In the genomic region with DNA sequence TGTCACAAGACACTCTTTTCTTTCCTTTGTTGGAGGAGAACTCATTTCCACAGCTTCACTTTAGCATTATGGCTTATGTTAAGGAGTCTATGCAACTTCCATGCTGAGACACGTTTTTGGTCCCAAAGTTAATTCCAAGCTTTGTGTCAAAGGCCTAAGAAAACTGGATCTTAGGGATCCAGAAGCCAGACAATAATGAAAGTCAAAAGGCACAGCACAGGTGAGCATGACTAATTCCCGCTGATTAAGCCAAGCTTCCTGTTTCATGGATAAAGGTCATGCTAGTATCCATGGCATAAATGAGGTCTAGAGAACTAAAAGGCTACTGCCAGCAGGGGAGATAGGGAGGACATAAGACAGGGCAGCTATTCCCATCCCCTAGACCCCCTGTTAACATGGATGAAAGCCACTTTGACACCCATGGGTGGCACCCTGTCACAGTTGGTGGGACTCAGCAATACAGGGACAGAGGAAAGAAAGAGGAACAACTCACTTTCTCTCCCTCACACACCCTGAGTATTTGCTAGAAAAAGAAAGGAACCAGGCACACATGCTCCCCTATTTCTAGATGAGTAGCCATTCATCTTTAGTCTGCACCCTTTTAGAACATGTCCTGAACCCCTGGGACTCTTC, we compare ENCODE assay signal across 25 cellular contexts.
DNase-seq lines count a peak whose midpoint lies in the region; ATAC-seq and TF ChIP-seq lines count a peak whose summit lies in the region.
"Had no signal": no experiment of that assay in that cellular context is flagged by ENCODE, and none has a peak within 500 bp of the region (broad histone marks: within the 10 kb centered on the region; RNA-seq: fewer than 3 reads in every experiment).

No MANE protein-coding gene starts in this region.

- no peak for ATAC-seq in WTC11
- ATAC-seq: Panc1 had no signal

- no peaks in the 10 kb centered on the region for H3K27me3 ChIP-seq in HUES6 (ENCODE audit: control insufficient read depth, insufficient read depth, low read length)
- H3K27me3 ChIP-seq in iPS-15b (ENCODE audit: control insufficient read depth, insufficient read depth, low read length): no peaks in the 10 kb centered on the region

- CTCF ChIA-PET in HEK293 (lab: Yijun Ruan, JAX) (no interaction called here), WTC11 (lab: Charles Lee) (no interaction called here)

- H3K9me3 ChIP-seq in HEK293 (ENCODE audit: control insufficient read depth, insufficient read depth, low read depth, low read length) (no peaks in the 10 kb centered on the region), HUES6 (ENCODE audit: control insufficient read depth, insufficient read depth, low read depth, low read length) (peaks cover 17% of the 10 kb centered on the region), iPS-15b (ENCODE audit: control insufficient read depth, insufficient read depth, low read length) (peaks cover 3% of the 10 kb centered on the region)

- H3K4me3 ChIP-seq in HEK293 (ENCODE audit: low read depth, low read length): no peak overlapping the region
- H3K4me3 ChIP-seq in HUES6 (ENCODE audit: low read depth, low read length): peak overlapping the region; percentile 91; the same call in 1 of the 2 replicates
- peak overlapping the region; percentile 4 for H3K4me3 ChIP-seq in iPS-15b (ENCODE audit: low read depth, low read length)

- no peaks in the 10 kb centered on the region; the same call in 1 of the 2 replicates for H3K27me3 Mint-ChIP-seq in WTC11 (ENCODE audit: low read depth)
- H3K27me3 Mint-ChIP-seq: CD4-positive, alpha-beta memory T cell had no signal

- H3K27ac ChIP-seq in HEK293 (ENCODE audit: extremely low read depth, low read depth, low read length) (no peak overlapping the region), HUES6 (ENCODE audit: low read depth, low read length) (no peak overlapping the region)

- H3K36me3 ChIP-seq in HEK293 (ENCODE audit: control insufficient read depth in 2 of 2, insufficient read depth in 1 of 2, low read length in 2 of 2): peaks cover 0 to 27% of the 10 kb centered on the region in 2 experiments; a peak in 1 of 3 replicates
- peaks cover 48% of the 10 kb centered on the region for H3K36me3 ChIP-seq in HUES6 (ENCODE audit: control insufficient read depth, insufficient read depth, low read length)
- peaks cover 25% of the 10 kb centered on the region for H3K36me3 ChIP-seq in iPS-15b (ENCODE audit: control insufficient read depth, insufficient read depth, low read length)

- H3K4me1 ChIP-seq in HEK293 (ENCODE audit: control insufficient read depth, insufficient read depth, low read length) (no peaks in the 10 kb centered on the region), HUES6 (ENCODE audit: control insufficient read depth, insufficient read depth, low read length) (peaks cover 5% of the 10 kb centered on the region; the same call in 1 of the 2 replicates), iPS-15b (ENCODE audit: control insufficient read depth, insufficient read depth, low read length) (no peaks in the 10 kb centered on the region)

- no peak for TF ChIP-seq CTCF in HEK293 (tag by site-specific recombination; IDR thresholded peaks at IDR 0.05)
- TF ChIP-seq CTCF in WTC11 (IDR thresholded peaks at IDR 0.05): no peak

- POLR2A ChIA-PET in HEK293 (lab: Yijun Ruan, JAX): no interaction called here
- POLR2A ChIA-PET in WTC11 (lab: Charles Lee): no interaction called here

- peaks cover 37% of the 10 kb centered on the region for H3K9me3 Mint-ChIP-seq in WTC11

- DNase-seq in WTC11 (ENCODE audit: low spot score): no peak
- DNase-seq in cortex of kidney (lab: John Stamatoyannopoulos, UW): no peak
- DNase-seq in LoVo (ENCODE audit: low spot score): no peak
- no peak for DNase-seq in stimulated activated CD4-positive, alpha-beta T cell treated with anti-CD3 and anti-CD28 coated beads, Interleukin-1b, Interleukin-23, amount 100 ng/mL, for 48 hours
- no peak for DNase-seq in NCI-H146 (lab: John Stamatoyannopoulos, UW)
- DNase-seq: C1 segment of cervical spinal cord; CD4-positive, alpha-beta memory T cell; COR-L47; DMS79; EL; GF-D8; H7; Karpas-422; NCI-H1105; NCI-H1436 treated with DMSO at 0.1 percent for 48 hours; NCI-H1930; NCI-H446 treated with DMSO at 0.1 percent for 48 hours; NCI-H526 treated with DMSO at 0.1 percent for 48 hours; SHP77 treated with DMSO at 0.1 percent for 48 hours; SK-N-SH; SW 1271 had no signal

- H3K4me1 Mint-ChIP-seq in WTC11: peaks cover 8% of the 10 kb centered on the region
- H3K4me1 Mint-ChIP-seq: CD4-positive, alpha-beta memory T cell had no signal

- H3K9ac ChIP-seq in HUES6 (ENCODE audit: low read length) (no peak overlapping the region), iPS-15b (ENCODE audit: low read depth, low read length) (no peak overlapping the region)
- H3K9ac ChIP-seq: SK-N-SH had no signal

- H3K27ac Mint-ChIP-seq in WTC11: no peak overlapping the region; the same call in 1 of the 2 replicates
- H3K27ac Mint-ChIP-seq: CD4-positive, alpha-beta memory T cell had no signal

- H3K36me3 Mint-ChIP-seq in WTC11: peaks cover 69% of the 10 kb centered on the region
- H3K36me3 Mint-ChIP-seq: CD4-positive, alpha-beta memory T cell had no signal

- peak overlapping the region; percentile 43 for H3K4me3 Mint-ChIP-seq in WTC11
- H3K4me3 Mint-ChIP-seq: CD4-positive, alpha-beta memory T cell had no signal

TF ChIP-seq in HEK293, 187 proteins besides CTCF, POLR2A, EP300 and RAD21:
- no peak for TF ChIP-seq ZNF350 (tag by site-specific recombination; IDR thresholded peaks at IDR 0.05)
- peak; percentile 73; the same call in 1 of the 2 replicates for TF ChIP-seq TRIM28 (IDR thresholded peaks at IDR 0.05; ENCODE audit: borderline replicate concordance, low read length)
- no peak for TF ChIP-seq ZNF585B (tag by site-specific recombination; IDR thresholded peaks at IDR 0.05)
- TF ChIP-seq ZNF596 (tag by site-specific recombination; IDR thresholded peaks at IDR 0.05): no peak

TF ChIP-seq in WTC11, 78 proteins besides CTCF, POLR2A, EP300 and RAD21 (continues in another document):
- no peak for TF ChIP-seq ATF1 (CRISPR knock-in tag; IDR thresholded peaks at IDR 0.05)
- TF ChIP-seq RORB (CRISPR knock-in tag; IDR thresholded peaks at IDR 0.05): no peak
- TF ChIP-seq, protein P1, sequence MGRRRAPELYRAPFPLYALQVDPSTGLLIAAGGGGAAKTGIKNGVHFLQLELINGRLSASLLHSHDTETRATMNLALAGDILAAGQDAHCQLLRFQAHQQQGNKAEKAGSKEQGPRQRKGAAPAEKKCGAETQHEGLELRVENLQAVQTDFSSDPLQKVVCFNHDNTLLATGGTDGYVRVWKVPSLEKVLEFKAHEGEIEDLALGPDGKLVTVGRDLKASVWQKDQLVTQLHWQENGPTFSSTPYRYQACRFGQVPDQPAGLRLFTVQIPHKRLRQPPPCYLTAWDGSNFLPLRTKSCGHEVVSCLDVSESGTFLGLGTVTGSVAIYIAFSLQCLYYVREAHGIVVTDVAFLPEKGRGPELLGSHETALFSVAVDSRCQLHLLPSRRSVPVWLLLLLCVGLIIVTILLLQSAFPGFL (CRISPR knock-in tag; IDR thresholded peaks at IDR 0.05; ENCODE audit: borderline replicate concordance): no peak
- TF ChIP-seq, protein P2, sequence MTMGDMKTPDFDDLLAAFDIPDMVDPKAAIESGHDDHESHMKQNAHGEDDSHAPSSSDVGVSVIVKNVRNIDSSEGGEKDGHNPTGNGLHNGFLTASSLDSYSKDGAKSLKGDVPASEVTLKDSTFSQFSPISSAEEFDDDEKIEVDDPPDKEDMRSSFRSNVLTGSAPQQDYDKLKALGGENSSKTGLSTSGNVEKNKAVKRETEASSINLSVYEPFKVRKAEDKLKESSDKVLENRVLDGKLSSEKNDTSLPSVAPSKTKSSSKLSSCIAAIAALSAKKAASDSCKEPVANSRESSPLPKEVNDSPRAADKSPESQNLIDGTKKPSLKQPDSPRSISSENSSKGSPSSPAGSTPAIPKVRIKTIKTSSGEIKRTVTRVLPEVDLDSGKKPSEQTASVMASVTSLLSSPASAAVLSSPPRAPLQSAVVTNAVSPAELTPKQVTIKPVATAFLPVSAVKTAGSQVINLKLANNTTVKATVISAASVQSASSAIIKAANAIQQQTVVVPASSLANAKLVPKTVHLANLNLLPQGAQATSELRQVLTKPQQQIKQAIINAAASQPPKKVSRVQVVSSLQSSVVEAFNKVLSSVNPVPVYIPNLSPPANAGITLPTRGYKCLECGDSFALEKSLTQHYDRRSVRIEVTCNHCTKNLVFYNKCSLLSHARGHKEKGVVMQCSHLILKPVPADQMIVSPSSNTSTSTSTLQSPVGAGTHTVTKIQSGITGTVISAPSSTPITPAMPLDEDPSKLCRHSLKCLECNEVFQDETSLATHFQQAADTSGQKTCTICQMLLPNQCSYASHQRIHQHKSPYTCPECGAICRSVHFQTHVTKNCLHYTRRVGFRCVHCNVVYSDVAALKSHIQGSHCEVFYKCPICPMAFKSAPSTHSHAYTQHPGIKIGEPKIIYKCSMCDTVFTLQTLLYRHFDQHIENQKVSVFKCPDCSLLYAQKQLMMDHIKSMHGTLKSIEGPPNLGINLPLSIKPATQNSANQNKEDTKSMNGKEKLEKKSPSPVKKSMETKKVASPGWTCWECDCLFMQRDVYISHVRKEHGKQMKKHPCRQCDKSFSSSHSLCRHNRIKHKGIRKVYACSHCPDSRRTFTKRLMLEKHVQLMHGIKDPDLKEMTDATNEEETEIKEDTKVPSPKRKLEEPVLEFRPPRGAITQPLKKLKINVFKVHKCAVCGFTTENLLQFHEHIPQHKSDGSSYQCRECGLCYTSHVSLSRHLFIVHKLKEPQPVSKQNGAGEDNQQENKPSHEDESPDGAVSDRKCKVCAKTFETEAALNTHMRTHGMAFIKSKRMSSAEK (CRISPR knock-in tag; IDR thresholded peaks at IDR 0.05; ENCODE audit: borderline replicate concordance): no peak
- TF ChIP-seq ZNF416 (CRISPR knock-in tag; IDR thresholded peaks at IDR 0.05): no peak
- TF ChIP-seq JUN (CRISPR knock-in tag; IDR thresholded peaks at IDR 0.05): no peak
- TF ChIP-seq KAT7 (CRISPR knock-in tag; IDR thresholded peaks at IDR 0.05; ENCODE audit: borderline replicate concordance): no peak
- no peak for TF ChIP-seq NR3C1 (CRISPR knock-in tag; conservative IDR thresholded peaks at IDR 0.05; ENCODE audit: low read depth)
- TF ChIP-seq NFE2L1 (CRISPR knock-in tag; IDR thresholded peaks at IDR 0.05): no peak
- TF ChIP-seq, protein P3, sequence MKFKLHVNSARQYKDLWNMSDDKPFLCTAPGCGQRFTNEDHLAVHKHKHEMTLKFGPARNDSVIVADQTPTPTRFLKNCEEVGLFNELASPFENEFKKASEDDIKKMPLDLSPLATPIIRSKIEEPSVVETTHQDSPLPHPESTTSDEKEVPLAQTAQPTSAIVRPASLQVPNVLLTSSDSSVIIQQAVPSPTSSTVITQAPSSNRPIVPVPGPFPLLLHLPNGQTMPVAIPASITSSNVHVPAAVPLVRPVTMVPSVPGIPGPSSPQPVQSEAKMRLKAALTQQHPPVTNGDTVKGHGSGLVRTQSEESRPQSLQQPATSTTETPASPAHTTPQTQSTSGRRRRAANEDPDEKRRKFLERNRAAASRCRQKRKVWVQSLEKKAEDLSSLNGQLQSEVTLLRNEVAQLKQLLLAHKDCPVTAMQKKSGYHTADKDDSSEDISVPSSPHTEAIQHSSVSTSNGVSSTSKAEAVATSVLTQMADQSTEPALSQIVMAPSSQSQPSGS (CRISPR knock-in tag; IDR thresholded peaks at IDR 0.05; ENCODE audit: borderline replicate concordance, low read depth): no peak
